In genomic region chr9:35481347-35481975, GRCh38 we compare ENCODE assay signal across 8 cellular contexts. TPM values are rescaled to one million over a fixed set of nuclear protein-coding genes. Genes with fewer than 3 reads are reported as not detected.
A peak's percentile ranks its signal among the peaks of the same experiment; 100 is the strongest.
DNase-seq lines count a peak whose midpoint lies in the region; ATAC-seq, FAIRE-seq and TF ChIP-seq lines count a peak whose summit lies in the region.

No MANE protein-coding gene starts in this region.

- POLR2A ChIA-PET in activated CD4-positive, alpha-beta memory T cell treated with anti-CD3 and anti-CD28 coated beads, Interleukin-2, amount 10 ng/mL, durations not matched to agents 7 days and 5 days (lab: Charles Lee), result no interaction called here

- no peaks in the 10 kb centered on the region for H3K36me3 Mint-ChIP-seq in activated CD4-positive, alpha-beta memory T cell treated with anti-CD3 and anti-CD28 coated beads, Interleukin-2, amount 10 ng/mL, durations not matched to agents 7 days and 5 days (ENCODE audit: low read depth)

- peak; percentile 88 for FAIRE-seq in G401.6 (lab: Jason Lieb, UNC)

- no peaks in the 10 kb centered on the region for H3K27me3 ChIP-seq in heart left ventricle
- peaks cover 0 to 7% (median 0%) of the 10 kb centered on the region in 7 donors for H3K27me3 ChIP-seq in spleen (replicated peaks in 1 of 7)

- no peaks in the 10 kb centered on the region for H3K36me3 ChIP-seq in heart left ventricle
- no peaks in the 10 kb centered on the region for H3K36me3 ChIP-seq in spleen

- TF ChIP-seq CTCF in 22Rv1 (IDR thresholded peaks at IDR 0.05), result peak; percentile 79
- TF ChIP-seq CTCF in heart left ventricle (IDR thresholded peaks at IDR 0.05), result peak; percentile 45 to 72 (median 60)
- peak; percentile 25 to 72 (median 58) for TF ChIP-seq CTCF in spleen (IDR thresholded peaks at IDR 0.05 in 8 of 11, conservative IDR thresholded peaks at IDR 0.05 in 3 of 11)

- no peak overlapping the region for H3K4me3 ChIP-seq in heart left ventricle
- no peak overlapping the region for H3K4me3 ChIP-seq in spleen

- H3K27me3 Mint-ChIP-seq in activated CD4-positive, alpha-beta memory T cell treated with anti-CD3 and anti-CD28 coated beads, Interleukin-2, amount 10 ng/mL, durations not matched to agents 7 days and 5 days, result peaks cover 3% of the 10 kb centered on the region

- H3K9me3 ChIP-seq in heart left ventricle, result no peaks in the 10 kb centered on the region
- H3K9me3 ChIP-seq in spleen, result no peaks in the 10 kb centered on the region

- 78 to 90% (median 87%) methylated on average over 4 of the region's 4 CpGs for WGBS in heart left ventricle, 4 donors
- 71 to 88% (median 81%) methylated on average over 4 of the region's 4 CpGs for WGBS in spleen, 5 donors

- H3K4me3 Mint-ChIP-seq in activated CD4-positive, alpha-beta memory T cell treated with anti-CD3 and anti-CD28 coated beads, Interleukin-2, amount 10 ng/mL, durations not matched to agents 7 days and 5 days, result no peak overlapping the region

- TF ChIP-seq POLR2A in heart left ventricle (IDR thresholded peaks at IDR 0.05) (no peak), spleen (IDR thresholded peaks at IDR 0.05) (no peak)

- H3K4me1 Mint-ChIP-seq in activated CD4-positive, alpha-beta memory T cell treated with anti-CD3 and anti-CD28 coated beads, Interleukin-2, amount 10 ng/mL, durations not matched to agents 7 days and 5 days, result no peaks in the 10 kb centered on the region

- CTCF ChIA-PET in activated CD4-positive, alpha-beta memory T cell treated with anti-CD3 and anti-CD28 coated beads, Interleukin-2, amount 10 ng/mL, durations not matched to agents 7 days and 5 days (lab: Charles Lee), result no interaction called here

- no peak overlapping the region for H3K27ac ChIP-seq in 22Rv1
- no peak overlapping the region for H3K27ac ChIP-seq in heart left ventricle
- no peak overlapping the region for H3K27ac ChIP-seq in spleen

- DNase-seq in NCI-H2107 (lab: John Stamatoyannopoulos, UW) (peak; percentile 8), heart left ventricle (peak in 4 of 5 donors; percentile 33 to 47 (median 41)), spleen (no peak)
- DNase-seq in activated CD4-positive, alpha-beta memory T cell treated with anti-CD3 and anti-CD28 coated beads, Interleukin-2, amount 10 ng/mL, durations not matched to agents 7 days and 5 days, result peak; percentile 33

- H3K4me1 ChIP-seq in heart left ventricle (peaks cover 0 to 5% (median 0%) of the 10 kb centered on the region in 12 donors), spleen (peaks cover 0 to 4% (median 0%) of the 10 kb centered on the region in 6 donors)

- no peak overlapping the region for H3K27ac Mint-ChIP-seq in activated CD4-positive, alpha-beta memory T cell treated with anti-CD3 and anti-CD28 coated beads, Interleukin-2, amount 10 ng/mL, durations not matched to agents 7 days and 5 days

- ATAC-seq in heart left ventricle (peak in 3 of 4 donors; percentile 50 to 66 (median 52)), GM21619 (IDR thresholded peaks at IDR 0.05; ENCODE audit: unreplicated experiment) (no peak), GM19035 (IDR thresholded peaks at IDR 0.05; ENCODE audit: unreplicated experiment) (no peak)

- no peaks in the 10 kb centered on the region for H3K9me3 Mint-ChIP-seq in activated CD4-positive, alpha-beta memory T cell treated with anti-CD3 and anti-CD28 coated beads, Interleukin-2, amount 10 ng/mL, durations not matched to agents 7 days and 5 days

- intact Hi-C loops in heart left ventricle (cut with DNase I) (loop anchor here in 6 of 10 donors (2.0 to 5.0 kb wide), 3 partner anchors 71 to 76 kb away; no protein-coding TSS in a partner anchor), spleen (cut with DNase I; ENCODE audit: low total_unique reads) (no loop called here)

RNA-seq across cellular contexts. Expression of gene RUSC2, which starts 8.4 kb away (rescaled TPM):
- total RNA-seq in activated CD4-positive, alpha-beta memory T cell treated with anti-CD3 and anti-CD28 coated beads, Interleukin-2, amount 10 ng/mL, durations not matched to agents 7 days and 5 days, result 1 to 10 TPM; 1.2 to 1.4 TPM
- total RNA-seq in heart left ventricle, result 10 to 100 TPM; 23.0 to 56.1 (median 30.5) TPM
- polyA plus RNA-seq in heart left ventricle, result 10 to 100 TPM; 23.8 to 38.0 TPM
- total RNA-seq in spleen, result 10 to 100 TPM; 11.5 to 41.9 (median 15.0) TPM
- 10 to 100 TPM in 1 of 3 donors, 1 to 10 TPM in 2; 2.5 to 12.1 (median 5.3) TPM for polyA plus RNA-seq in spleen

Comparison
In these comparisons a context has a peak if more than half of its experiments do, and no peak if none do; other contexts are left out.
1. ATAC-seq: peak in heart left ventricle (3 of 4); none in GM21619 (single experiment) and GM19035 (single experiment).
2. RNA of gene RUSC2, which starts 8.4 kb away (total RNA-seq): 23.0 to 56.1 TPM in heart left ventricle and 11.5 to 41.9 TPM in spleen; 1.2 to 1.4 TPM in activated CD4-positive, alpha-beta memory T cell treated with anti-CD3 and anti-CD28 coated beads, Interleukin-2, amount 10 ng/mL, durations not matched to agents 7 days and 5 days; every median in the first group is over 4 times any median in the second.
3. Peak in every context shown above with its lines, with median percentiles within 50 percentile points of each other: CTCF ChIP-seq.